Comparison of ENCODE assay signal across 1 cellular context in genomic region chr12:6534158-6534913, GRCh38.
TF ChIP-seq lines count a peak whose summit lies in the region.

TSS of gene GAPDH (plus strand) at chr12:6534517. CDS start at chr12:6534833, 316 bp downstream.

TF ChIP-seq in GM12878, 131 proteins besides CTCF, POLR2A, EP300 and RAD21 (continued from another document):
- no peak for TF ChIP-seq SPI1 (IDR thresholded peaks at IDR 0.05; ENCODE audit: borderline replicate concordance, insufficient read depth, low read depth, low read length)
- TF ChIP-seq PBX3 (IDR thresholded peaks at IDR 0.05; ENCODE audit: insufficient replicate concordance, low read depth, low read length), result peak; percentile 33
- TF ChIP-seq YBX1 (IDR thresholded peaks at IDR 0.05), result no peak
TF ChIP-seq in GM12878: peak in this region for 50.
